1 cellular context compared by ENCODE assay signal in genomic region chr2:24287171-24287570, GRCh38.
TF ChIP-seq lines count a peak whose summit lies in the region.

No MANE protein-coding gene starts in this region.

TF ChIP-seq in WTC11, 78 proteins besides CTCF, POLR2A, EP300 and RAD21 (continued from another document):
- TF ChIP-seq, protein P1, sequence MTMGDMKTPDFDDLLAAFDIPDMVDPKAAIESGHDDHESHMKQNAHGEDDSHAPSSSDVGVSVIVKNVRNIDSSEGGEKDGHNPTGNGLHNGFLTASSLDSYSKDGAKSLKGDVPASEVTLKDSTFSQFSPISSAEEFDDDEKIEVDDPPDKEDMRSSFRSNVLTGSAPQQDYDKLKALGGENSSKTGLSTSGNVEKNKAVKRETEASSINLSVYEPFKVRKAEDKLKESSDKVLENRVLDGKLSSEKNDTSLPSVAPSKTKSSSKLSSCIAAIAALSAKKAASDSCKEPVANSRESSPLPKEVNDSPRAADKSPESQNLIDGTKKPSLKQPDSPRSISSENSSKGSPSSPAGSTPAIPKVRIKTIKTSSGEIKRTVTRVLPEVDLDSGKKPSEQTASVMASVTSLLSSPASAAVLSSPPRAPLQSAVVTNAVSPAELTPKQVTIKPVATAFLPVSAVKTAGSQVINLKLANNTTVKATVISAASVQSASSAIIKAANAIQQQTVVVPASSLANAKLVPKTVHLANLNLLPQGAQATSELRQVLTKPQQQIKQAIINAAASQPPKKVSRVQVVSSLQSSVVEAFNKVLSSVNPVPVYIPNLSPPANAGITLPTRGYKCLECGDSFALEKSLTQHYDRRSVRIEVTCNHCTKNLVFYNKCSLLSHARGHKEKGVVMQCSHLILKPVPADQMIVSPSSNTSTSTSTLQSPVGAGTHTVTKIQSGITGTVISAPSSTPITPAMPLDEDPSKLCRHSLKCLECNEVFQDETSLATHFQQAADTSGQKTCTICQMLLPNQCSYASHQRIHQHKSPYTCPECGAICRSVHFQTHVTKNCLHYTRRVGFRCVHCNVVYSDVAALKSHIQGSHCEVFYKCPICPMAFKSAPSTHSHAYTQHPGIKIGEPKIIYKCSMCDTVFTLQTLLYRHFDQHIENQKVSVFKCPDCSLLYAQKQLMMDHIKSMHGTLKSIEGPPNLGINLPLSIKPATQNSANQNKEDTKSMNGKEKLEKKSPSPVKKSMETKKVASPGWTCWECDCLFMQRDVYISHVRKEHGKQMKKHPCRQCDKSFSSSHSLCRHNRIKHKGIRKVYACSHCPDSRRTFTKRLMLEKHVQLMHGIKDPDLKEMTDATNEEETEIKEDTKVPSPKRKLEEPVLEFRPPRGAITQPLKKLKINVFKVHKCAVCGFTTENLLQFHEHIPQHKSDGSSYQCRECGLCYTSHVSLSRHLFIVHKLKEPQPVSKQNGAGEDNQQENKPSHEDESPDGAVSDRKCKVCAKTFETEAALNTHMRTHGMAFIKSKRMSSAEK (CRISPR knock-in tag; IDR thresholded peaks at IDR 0.05; ENCODE audit: borderline replicate concordance), result no peak
TF ChIP-seq in WTC11: peak in this region for 0.
